In the genomic region with DNA sequence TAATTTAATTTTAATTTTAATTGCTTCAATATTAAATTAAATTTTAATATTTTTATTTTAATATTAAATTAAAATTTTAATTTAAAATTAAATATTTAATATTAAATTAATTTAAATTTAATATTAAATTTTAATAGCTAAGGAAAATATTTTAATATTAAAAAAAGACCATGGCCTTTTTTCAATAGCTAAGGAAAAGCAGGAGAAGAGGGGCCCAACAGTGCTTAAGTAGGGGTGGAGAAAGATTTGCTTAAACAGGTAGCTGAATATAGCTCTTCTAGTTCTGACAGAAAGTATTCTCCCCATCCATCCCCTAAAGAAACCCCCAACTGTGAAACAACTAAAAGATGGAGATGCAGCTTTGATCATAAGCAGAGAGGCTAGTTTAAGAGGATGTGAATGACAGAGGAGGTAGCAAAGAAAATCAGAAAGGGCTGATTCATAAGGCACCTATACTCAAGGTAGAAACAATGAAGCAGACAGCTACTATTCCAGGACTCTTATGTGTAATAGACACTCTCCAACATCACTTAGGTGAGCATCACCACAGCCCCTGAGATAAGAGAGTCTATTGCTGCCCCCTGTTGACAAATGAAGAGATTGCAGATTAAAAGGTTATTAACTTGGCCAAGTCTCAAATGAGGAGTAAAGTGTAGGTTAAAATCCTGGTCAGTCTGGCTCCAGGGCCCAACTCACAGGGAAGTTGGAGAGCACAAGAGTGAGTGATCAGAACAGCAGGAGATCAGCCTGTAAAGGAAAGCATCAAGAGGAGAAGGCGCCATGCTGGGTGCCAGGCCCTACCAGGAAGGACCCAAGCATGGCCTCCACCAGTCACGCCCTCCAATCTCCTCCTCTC, we compare ENCODE assay signal across 8 cellular contexts. TPM values are rescaled to one million over a fixed set of nuclear protein-coding genes. Genes with fewer than 3 reads are reported as not detected.
DNase-seq lines count a peak whose midpoint lies in the region; ATAC-seq and TF ChIP-seq lines count a peak whose summit lies in the region.

No MANE protein-coding gene starts in this region.

- no peak overlapping the region for H3K4me3 Mint-ChIP-seq in CD14-positive monocyte

- H3K27me3 ChIP-seq in dorsolateral prefrontal cortex, result no peaks in the 10 kb centered on the region

- no peak overlapping the region for H3K27ac ChIP-seq in dorsolateral prefrontal cortex

- peak overlapping the region in 4 of 7 donors; percentile 36 to 86 (median 69) for H3K27ac Mint-ChIP-seq in CD14-positive monocyte

- H3K4me1 Mint-ChIP-seq in CD14-positive monocyte, result peaks cover 21% of the 10 kb centered on the region

- no peak overlapping the region for H3K4me3 ChIP-seq in dorsolateral prefrontal cortex

- peaks cover 0 to 1% (median 0%) of the 10 kb centered on the region in 3 donors for H3K27me3 Mint-ChIP-seq in CD14-positive monocyte (ENCODE audit: low read depth in 3 of 3)

- DNase-seq in CD14-positive monocyte (ENCODE audit: low spot score) (no peak), NCI-H1436 (lab: John Stamatoyannopoulos, UW) (peak; percentile 75), dorsolateral prefrontal cortex (no peak), midbrain (lab: John Stamatoyannopoulos, UW) (peak; percentile 54)

- intact Hi-C loops in CD14-positive monocyte (cut with micrococcal nuclease) (loop anchor here (2.0 kb wide), 1 partner anchor 92 kb away; no protein-coding TSS in a partner anchor), dorsolateral prefrontal cortex (cut with DNase I) (loop anchor here (5.0 kb wide), 4 partner anchors 92 to 337 kb away; no protein-coding TSS in a partner anchor)

- no peaks in the 10 kb centered on the region for H3K9me3 Mint-ChIP-seq in CD14-positive monocyte

- peak; percentile 38 for ATAC-seq in GM18858 (IDR thresholded peaks at IDR 0.05; ENCODE audit: unreplicated experiment)
- ATAC-seq in SK-N-SH treated with all-trans-retinoic acid at 6 μM for 48 hours, result peak; percentile 92
- ATAC-seq in HG02763 (IDR thresholded peaks at IDR 0.05; ENCODE audit: unreplicated experiment), result no peak
- ATAC-seq in HG03460 (IDR thresholded peaks at IDR 0.05; ENCODE audit: unreplicated experiment), result no peak

- peak; percentile 85 for TF ChIP-seq CTCF in CD14-positive monocyte (IDR thresholded peaks at IDR 0.05)
- TF ChIP-seq CTCF in dorsolateral prefrontal cortex (IDR thresholded peaks at IDR 0.05 in 54 of 56, conservative IDR thresholded peaks at IDR 0.05 in 2 of 56; ENCODE audit: low read depth in 1 of 56, partially characterized antibody in 56 of 56), result peak; percentile 39 to 90 (median 76)

- peaks cover 61 to 67% of the 10 kb centered on the region in 2 donors for H3K36me3 Mint-ChIP-seq in CD14-positive monocyte

TF ChIP-seq in SK-N-SH treated with all-trans-retinoic acid at 6 μM for 48 hours, 23 proteins besides CTCF, POLR2A, EP300 and RAD21:
- no peak for TF ChIP-seq GLIS3 (CRISPR knock-in tag; IDR thresholded peaks at IDR 0.05)
- TF ChIP-seq PPARA (CRISPR knock-in tag; IDR thresholded peaks at IDR 0.05; ENCODE audit: borderline replicate concordance), result no peak
- no peak for TF ChIP-seq ESRRG (CRISPR knock-in tag; IDR thresholded peaks at IDR 0.05)
- TF ChIP-seq ZFP3 (CRISPR knock-in tag; IDR thresholded peaks at IDR 0.05), result no peak
- no peak for TF ChIP-seq ZNF70 (CRISPR knock-in tag; IDR thresholded peaks at IDR 0.05)
- TF ChIP-seq, protein P1, sequence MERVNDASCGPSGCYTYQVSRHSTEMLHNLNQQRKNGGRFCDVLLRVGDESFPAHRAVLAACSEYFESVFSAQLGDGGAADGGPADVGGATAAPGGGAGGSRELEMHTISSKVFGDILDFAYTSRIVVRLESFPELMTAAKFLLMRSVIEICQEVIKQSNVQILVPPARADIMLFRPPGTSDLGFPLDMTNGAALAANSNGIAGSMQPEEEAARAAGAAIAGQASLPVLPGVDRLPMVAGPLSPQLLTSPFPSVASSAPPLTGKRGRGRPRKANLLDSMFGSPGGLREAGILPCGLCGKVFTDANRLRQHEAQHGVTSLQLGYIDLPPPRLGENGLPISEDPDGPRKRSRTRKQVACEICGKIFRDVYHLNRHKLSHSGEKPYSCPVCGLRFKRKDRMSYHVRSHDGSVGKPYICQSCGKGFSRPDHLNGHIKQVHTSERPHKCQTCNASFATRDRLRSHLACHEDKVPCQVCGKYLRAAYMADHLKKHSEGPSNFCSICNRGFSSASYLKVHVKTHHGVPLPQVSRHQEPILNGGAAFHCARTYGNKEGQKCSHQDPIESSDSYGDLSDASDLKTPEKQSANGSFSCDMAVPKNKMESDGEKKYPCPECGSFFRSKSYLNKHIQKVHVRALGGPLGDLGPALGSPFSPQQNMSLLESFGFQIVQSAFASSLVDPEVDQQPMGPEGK (CRISPR knock-in tag; IDR thresholded peaks at IDR 0.05; ENCODE audit: borderline replicate concordance), result no peak
- no peak for TF ChIP-seq SNAI2 (CRISPR knock-in tag; IDR thresholded peaks at IDR 0.05)
- TF ChIP-seq ZNF565 (CRISPR knock-in tag; conservative IDR thresholded peaks at IDR 0.05; ENCODE audit: low read depth), result no peak
- no peak for TF ChIP-seq BACH2 (CRISPR knock-in tag; IDR thresholded peaks at IDR 0.05; ENCODE audit: borderline replicate concordance)
- TF ChIP-seq, protein P2, sequence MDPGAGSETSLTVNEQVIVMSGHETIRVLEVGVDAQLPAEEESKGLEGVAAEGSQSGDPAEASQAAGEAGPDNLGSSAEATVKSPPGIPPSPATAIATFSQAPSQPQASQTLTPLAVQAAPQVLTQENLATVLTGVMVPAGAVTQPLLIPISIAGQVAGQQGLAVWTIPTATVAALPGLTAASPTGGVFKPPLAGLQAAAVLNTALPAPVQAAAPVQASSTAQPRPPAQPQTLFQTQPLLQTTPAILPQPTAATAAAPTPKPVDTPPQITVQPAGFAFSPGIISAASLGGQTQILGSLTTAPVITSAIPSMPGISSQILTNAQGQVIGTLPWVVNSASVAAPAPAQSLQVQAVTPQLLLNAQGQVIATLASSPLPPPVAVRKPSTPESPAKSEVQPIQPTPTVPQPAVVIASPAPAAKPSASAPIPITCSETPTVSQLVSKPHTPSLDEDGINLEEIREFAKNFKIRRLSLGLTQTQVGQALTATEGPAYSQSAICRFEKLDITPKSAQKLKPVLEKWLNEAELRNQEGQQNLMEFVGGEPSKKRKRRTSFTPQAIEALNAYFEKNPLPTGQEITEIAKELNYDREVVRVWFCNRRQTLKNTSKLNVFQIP (CRISPR knock-in tag; IDR thresholded peaks at IDR 0.05; ENCODE audit: borderline replicate concordance, low read depth), result no peak
- TF ChIP-seq ZNF8 (CRISPR knock-in tag; IDR thresholded peaks at IDR 0.05), result no peak
- no peak for TF ChIP-seq ARNTL (CRISPR knock-in tag; IDR thresholded peaks at IDR 0.05; ENCODE audit: borderline replicate concordance, low read depth)
- no peak for TF ChIP-seq CSDC2 (CRISPR knock-in tag; IDR thresholded peaks at IDR 0.05)
- TF ChIP-seq ISL1 (CRISPR knock-in tag; IDR thresholded peaks at IDR 0.05), result no peak

RNA-seq across cellular contexts. Expression of a gene that starts 7.8 kb away (rescaled TPM):
- 1,000 to 10,000 TPM; 1,057 to 1,383 TPM for polyA plus RNA-seq in CD14-positive monocyte
- 100 to 1,000 TPM; 128 to 301 (median 209) TPM for total RNA-seq in dorsolateral prefrontal cortex

RNA-seq across cellular contexts. Expression of a gene that starts 8.8 kb away (rescaled TPM):
- 1 to 10 TPM in 1 of 2 donors, under 1 TPM in 1; 0.29 to 1.2 TPM for polyA plus RNA-seq in CD14-positive monocyte
- 1 to 10 TPM in 2 of 120 experiments, under 1 TPM in 27, not detected in 91; 0.18 to 1.8 (median 0.47) TPM for total RNA-seq in dorsolateral prefrontal cortex

RNA-seq across cellular contexts. Expression of a gene that starts 18.2 kb away (rescaled TPM):
- polyA plus RNA-seq in CD14-positive monocyte, result under 1 TPM in 1 of 2 donors, not detected in 1; 0.06 TPM
- total RNA-seq in dorsolateral prefrontal cortex, result 10 to 100 TPM in 7 of 120 experiments, 1 to 10 TPM in 108, under 1 TPM in 5; 0.39 to 16.5 (median 3.9) TPM

RNA-seq across cellular contexts. Expression of a gene that starts 31.2 kb away (rescaled TPM):
- polyA plus RNA-seq in CD14-positive monocyte, result 1 to 10 TPM in 1 of 2 donors, under 1 TPM in 1; 0.93 to 2.2 TPM
- 1 to 10 TPM in 108 of 120 experiments, under 1 TPM in 12; 0.55 to 4.2 (median 1.7) TPM for total RNA-seq in dorsolateral prefrontal cortex

RNA-seq across cellular contexts. Expression of a gene that starts 39.3 kb away (rescaled TPM):
- not detected for polyA plus RNA-seq in CD14-positive monocyte
- total RNA-seq in dorsolateral prefrontal cortex, result 1 to 10 TPM in 116 of 120 experiments, under 1 TPM in 4; 0.57 to 6.4 (median 2.4) TPM

Comparison
In these comparisons a context has a peak if more than half of its experiments do, and no peak if none do; other contexts are left out.
1. DNase-seq: peak in NCI-H1436 (single experiment) and midbrain (single experiment); none in CD14-positive monocyte (single experiment) and dorsolateral prefrontal cortex (0 of 10).
2. ATAC-seq: peak in GM18858 (single experiment) and SK-N-SH treated with all-trans-retinoic acid at 6 μM for 48 hours (single experiment); none in HG02763 (single experiment) and HG03460 (single experiment).